Comparison of ENCODE assay signal across 8 cellular contexts in genomic region chr1:78045850-78046778, GRCh38. TPM values are rescaled to one million over a fixed set of nuclear protein-coding genes. Genes with fewer than 3 reads are reported as not detected.
A peak's percentile ranks its signal among the peaks of the same experiment; 100 is the strongest.
DNase-seq lines count a peak whose midpoint lies in the region; ATAC-seq and TF ChIP-seq lines count a peak whose summit lies in the region.

A gene with protein sequence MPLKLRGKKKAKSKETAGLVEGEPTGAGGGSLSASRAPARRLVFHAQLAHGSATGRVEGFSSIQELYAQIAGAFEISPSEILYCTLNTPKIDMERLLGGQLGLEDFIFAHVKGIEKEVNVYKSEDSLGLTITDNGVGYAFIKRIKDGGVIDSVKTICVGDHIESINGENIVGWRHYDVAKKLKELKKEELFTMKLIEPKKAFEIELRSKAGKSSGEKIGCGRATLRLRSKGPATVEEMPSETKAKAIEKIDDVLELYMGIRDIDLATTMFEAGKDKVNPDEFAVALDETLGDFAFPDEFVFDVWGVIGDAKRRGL (plus strand): TSS chr1:78045966. CDS start chr1:78046095, 129 bp downstream.

- H3K36me3 Mint-ChIP-seq in activated CD8-positive, alpha-beta T cell treated with anti-CD3 and anti-CD28 coated beads for 36 hours (ENCODE audit: low read depth), result no peaks in the 10 kb centered on the region
- H3K36me3 Mint-ChIP-seq in nephron progenitor cell (ENCODE audit: low read depth), result no peaks in the 10 kb centered on the region

- H3K4me3 Mint-ChIP-seq in activated CD8-positive, alpha-beta T cell treated with anti-CD3 and anti-CD28 coated beads for 36 hours, result peak within 1 kb of the TSS; percentile 76
- peak within 1 kb of the TSS; percentile 85 for H3K4me3 Mint-ChIP-seq in nephron progenitor cell

- H3K36me3 ChIP-seq in H7 (replicated peaks; ENCODE audit: control insufficient read depth, insufficient read depth, low read length) (no peaks in the 10 kb centered on the region), urinary bladder (ENCODE audit: insufficient read depth) (no peaks in the 10 kb centered on the region)

- CTCF ChIA-PET in AG04449 (lab: Yijun Ruan, JAX), result interaction anchor here (0.6 to 1.6 kb wide), 3 partner anchors 10 to 45 kb away, joined by 3 to 6 read pairs (median 3); no protein-coding TSS in a partner anchor
- CTCF ChIA-PET in activated CD8-positive, alpha-beta T cell treated with anti-CD3 and anti-CD28 coated beads for 36 hours (lab: Charles Lee), result interaction anchor here (0.7 to 2.6 kb wide), 3 partner anchors 33 to 68 kb away, joined by 3 to 11 read pairs (median 5); partner anchors contain the start of gene DNAJB4

- H3K9me3 Mint-ChIP-seq in activated CD8-positive, alpha-beta T cell treated with anti-CD3 and anti-CD28 coated beads for 36 hours, result no peaks in the 10 kb centered on the region
- H3K9me3 Mint-ChIP-seq in nephron progenitor cell, result no peaks in the 10 kb centered on the region

- WGBS in urinary bladder, result 4% methylated on average over 91 of the region's 91 CpGs

- POLR2A ChIA-PET in AG04449 (lab: Yijun Ruan, JAX), result no interaction called here
- POLR2A ChIA-PET in activated CD8-positive, alpha-beta T cell treated with anti-CD3 and anti-CD28 coated beads for 36 hours (lab: Charles Lee), result interaction anchor here (1.0 to 5.2 kb wide), 3 partner anchors 41 to 68 kb away, joined by 3 to 34 read pairs (median 9); partner anchors contain the start of genes DNAJB4 and FUBP1

- H3K27me3 ChIP-seq in H7 (ENCODE audit: control insufficient read depth, insufficient read depth, low read length), result peaks cover 45% of the 10 kb centered on the region

- DNase-seq in AG04449 (ENCODE audit: low read depth, low spot score) (no peak), H7 (peak; percentile 84), fibroblast of mammary gland (ENCODE audit: low read depth) (peak; percentile 56), nephron progenitor cell (peak; percentile 69), NOMO-1 treated with dmso at 0.1 percent for 144 hours (lab: John Stamatoyannopoulos, UW; ENCODE audit: unreplicated experiment) (no peak), OCI-M1 (lab: John Stamatoyannopoulos, UW) (no peak)
- DNase-seq in activated CD8-positive, alpha-beta T cell treated with anti-CD3 and anti-CD28 coated beads for 36 hours, result peak; percentile 42

- ATAC-seq in activated CD8-positive, alpha-beta T cell treated with anti-CD3 and anti-CD28 coated beads for 36 hours, result peak; percentile 53

- TF ChIP-seq CTCF in AG04449 (IDR thresholded peaks at IDR 0.05; ENCODE audit: insufficient read depth, low read length, missing control alignments) (no peak), fibroblast of mammary gland (conservative IDR thresholded peaks at IDR 0.05; ENCODE audit: control insufficient read depth, insufficient read depth, low read depth, low read length) (no peak), nephron progenitor cell (IDR thresholded peaks at IDR 0.05) (no peak)
- no peak for TF ChIP-seq CTCF in activated CD8-positive, alpha-beta T cell treated with anti-CD3 and anti-CD28 coated beads for 36 hours (IDR thresholded peaks at IDR 0.05)

- H3K4me1 Mint-ChIP-seq in activated CD8-positive, alpha-beta T cell treated with anti-CD3 and anti-CD28 coated beads for 36 hours (ENCODE audit: low read depth), result peaks cover 37% of the 10 kb centered on the region
- H3K4me1 Mint-ChIP-seq in nephron progenitor cell, result peaks cover 23% of the 10 kb centered on the region

- no peaks in the 10 kb centered on the region for H3K4me1 ChIP-seq in urinary bladder (ENCODE audit: insufficient read depth)

- intact Hi-C loops in activated CD8-positive, alpha-beta T cell treated with anti-CD3 and anti-CD28 coated beads for 36 hours (cut with micrococcal nuclease), result loop anchor here (5.0 kb wide), 1 partner anchor 66 kb away; no protein-coding TSS in a partner anchor

- H3K27me3 Mint-ChIP-seq in activated CD8-positive, alpha-beta T cell treated with anti-CD3 and anti-CD28 coated beads for 36 hours, result peaks cover 42% of the 10 kb centered on the region
- peaks cover 58% of the 10 kb centered on the region for H3K27me3 Mint-ChIP-seq in nephron progenitor cell (ENCODE audit: low read depth, poor library complexity)

- no peak within 1 kb of the TSS for H3K27ac ChIP-seq in urinary bladder (ENCODE audit: low read depth)

- peak within 1 kb of the TSS; percentile 59 for H3K4me3 ChIP-seq in AG04449 (ENCODE audit: low read depth, low read length)
- peak within 1 kb of the TSS; percentile 71 for H3K4me3 ChIP-seq in H7 (ENCODE audit: insufficient read depth, low read depth, low read length)
- H3K4me3 ChIP-seq in fibroblast of mammary gland (ENCODE audit: control insufficient read depth, low read depth, low read length), result peak within 1 kb of the TSS; percentile 46
- peak within 1 kb of the TSS; percentile 56 for H3K4me3 ChIP-seq in urinary bladder (ENCODE audit: low read depth, low read length)

- H3K27ac Mint-ChIP-seq in activated CD8-positive, alpha-beta T cell treated with anti-CD3 and anti-CD28 coated beads for 36 hours, result peak within 1 kb of the TSS; percentile 30
- H3K27ac Mint-ChIP-seq in nephron progenitor cell, result no peak within 1 kb of the TSS

RNA-seq across cellular contexts. Expression of the gene that starts here (rescaled TPM):
- total RNA-seq in H7 (2014; rRNA removed; shearing (Covaris generic)), result 0.07 and 0.26 TPM in 2 replicates
- total RNA-seq in activated CD8-positive, alpha-beta T cell treated with anti-CD3 and anti-CD28 coated beads for 36 hours, result under 1 TPM; 0.18 to 0.41 TPM
- 4.4 TPM for total RNA-seq in urinary bladder
- 2.5 TPM for polyA plus RNA-seq in urinary bladder

Comparison
In these comparisons a context has a peak if more than half of its experiments do, and no peak if none do; other contexts are left out.
1. Peak in DNase-seq and H3K4me3 ChIP-seq in H7; RNA of the gene not detected or under 1 TPM.
2. Peak in DNase-seq and ATAC-seq in activated CD8-positive, alpha-beta T cell treated with anti-CD3 and anti-CD28 coated beads for 36 hours; RNA of the gene not detected or under 1 TPM.
3. DNase-seq: peak in fibroblast of mammary gland (single experiment) and nephron progenitor cell (single experiment); none in AG04449 (single experiment), NOMO-1 treated with dmso at 0.1 percent for 144 hours (single experiment) and OCI-M1 (single experiment).
4. Peak in every context shown above with its lines, with median percentiles within 50 percentile points of each other: H3K4me3 ChIP-seq.